17 cellular contexts compared by ENCODE assay signal in genomic region chr11:2769779-2770555, GRCh38.
DNase-seq lines count a peak whose midpoint lies in the region; ATAC-seq, FAIRE-seq and TF ChIP-seq lines count a peak whose summit lies in the region.
"Had no signal": no experiment of that assay in that cellular context is flagged by ENCODE, and none has a peak within 500 bp of the region (broad histone marks: within the 10 kb centered on the region; RNA-seq: fewer than 3 reads in every experiment).

No MANE protein-coding gene starts in this region.

- H3K27ac ChIP-seq in kidney (ENCODE audit: low read depth in 2 of 2, low read length in 2 of 2), result no peak overlapping the region
- H3K27ac ChIP-seq: gastrocnemius medialis had no signal

- H3K4me3 ChIP-seq in kidney (ENCODE audit: low read length in 2 of 2), result no peak overlapping the region
- H3K4me3 ChIP-seq: gastrocnemius medialis, K562 had no signal

- no peaks in the 10 kb centered on the region for H3K9me3 Mint-ChIP-seq in activated T-cell treated with anti-CD3 and anti-CD28 coated beads, Interleukin-2, amount 50 U/mL, for 72 hours
- no peaks in the 10 kb centered on the region for H3K9me3 Mint-ChIP-seq in activated T-cell treated with anti-CD3 and anti-CD28 coated beads, Interleukin-2, amount 50 U/mL, for 4 hours
- H3K9me3 Mint-ChIP-seq: stimulated activated naive CD8-positive, alpha-beta T cell treated with anti-CD3 and anti-CD28 coated beads, Interleukin-15, amount 100 ng/mL, for 72 hours had no signal

- H3K36me3 Mint-ChIP-seq in activated T-cell treated with anti-CD3 and anti-CD28 coated beads, Interleukin-2, amount 50 U/mL, for 72 hours (ENCODE audit: insufficient read depth in 2 of 2), result no peaks in the 10 kb centered on the region
- H3K36me3 Mint-ChIP-seq in activated T-cell treated with anti-CD3 and anti-CD28 coated beads, Interleukin-2, amount 50 U/mL, for 4 hours (ENCODE audit: insufficient read depth), result peaks cover 5% of the 10 kb centered on the region

- no peaks in the 10 kb centered on the region for H3K4me1 ChIP-seq in kidney (ENCODE audit: control insufficient read depth in 1 of 2, insufficient read depth in 1 of 2, low read depth in 1 of 2, low read length in 2 of 2)
- H3K4me1 ChIP-seq: gastrocnemius medialis had no signal

- no peak for ATAC-seq in activated T-cell treated with anti-CD3 and anti-CD28 coated beads, Interleukin-2, amount 50 U/mL, for 72 hours (replicated peaks in 1 of 2)
- ATAC-seq in activated T-cell treated with anti-CD3 and anti-CD28 coated beads, Interleukin-2, amount 50 U/mL, for 4 hours, result no peak
- ATAC-seq in HG03139 (IDR thresholded peaks at IDR 0.05; ENCODE audit: unreplicated experiment), result no peak
- ATAC-seq: gastrocnemius medialis; naive thymus-derived CD4-positive, alpha-beta T cell; stimulated activated naive CD8-positive, alpha-beta T cell treated with anti-CD3 and anti-CD28 coated beads, Interleukin-15, amount 100 ng/mL, for 72 hours had no signal

- no peaks in the 10 kb centered on the region for H3K36me3 ChIP-seq in kidney (ENCODE audit: control insufficient read depth in 1 of 2, insufficient read depth in 2 of 2, low read length in 2 of 2)
- H3K36me3 ChIP-seq: gastrocnemius medialis had no signal

- TF ChIP-seq CTCF in kidney (IDR thresholded peaks at IDR 0.05; ENCODE audit: borderline replicate concordance, extremely low read depth, insufficient read depth), result no peak

- H3K9ac ChIP-seq in kidney (ENCODE audit: low read length in 2 of 2), result no peak overlapping the region

- no peak overlapping the region for H3K4me3 Mint-ChIP-seq in activated T-cell treated with anti-CD3 and anti-CD28 coated beads, Interleukin-2, amount 50 U/mL, for 72 hours
- no peak overlapping the region for H3K4me3 Mint-ChIP-seq in activated T-cell treated with anti-CD3 and anti-CD28 coated beads, Interleukin-2, amount 50 U/mL, for 4 hours
- H3K4me3 Mint-ChIP-seq: naive thymus-derived CD4-positive, alpha-beta T cell; stimulated activated naive CD8-positive, alpha-beta T cell treated with anti-CD3 and anti-CD28 coated beads, Interleukin-15, amount 100 ng/mL, for 72 hours had no signal

- peak; percentile 10 for DNase-seq in activated T-cell treated with anti-CD3 and anti-CD28 coated beads, Interleukin-2, amount 50 U/mL, for 1 hour
- no peak for DNase-seq in activated T-cell treated with anti-CD3 and anti-CD28 coated beads, Interleukin-2, amount 50 U/mL, for 72 hours
- DNase-seq in activated T-cell treated with anti-CD3 and anti-CD28 coated beads, Interleukin-2, amount 50 U/mL, for 4 hours, result peak; percentile 1
- DNase-seq in kidney (peak; percentile 73), AG20443 (ENCODE audit: low spot score) (no peak), NK-92 (lab: John Stamatoyannopoulos, UW; ENCODE audit: unreplicated experiment) (no peak)
- DNase-seq in stimulated activated CD8-positive, alpha-beta memory T cell treated with anti-CD3 and anti-CD28 coated beads, Interleukin-4, amount 100 ng/mL, for 48 hours, result peak; percentile 18
- DNase-seq: gastrocnemius medialis, GF-D8, NCI-H1417, NCI-H446 had no signal

- intact Hi-C loops in kidney (cut with DNase I), result no loop called here

- H3K27me3 Mint-ChIP-seq in activated T-cell treated with anti-CD3 and anti-CD28 coated beads, Interleukin-2, amount 50 U/mL, for 72 hours (ENCODE audit: low read depth), result no peaks in the 10 kb centered on the region
- no peaks in the 10 kb centered on the region for H3K27me3 Mint-ChIP-seq in activated T-cell treated with anti-CD3 and anti-CD28 coated beads, Interleukin-2, amount 50 U/mL, for 4 hours (ENCODE audit: low read depth)
- H3K27me3 Mint-ChIP-seq: stimulated activated naive CD8-positive, alpha-beta T cell treated with anti-CD3 and anti-CD28 coated beads, Interleukin-15, amount 100 ng/mL, for 72 hours had no signal

- no peak for FAIRE-seq in kidney (lab: Jason Lieb, UNC)
- FAIRE-seq: H1, keratinocyte had no signal

- H3K9me3 ChIP-seq in kidney (ENCODE audit: control insufficient read depth in 1 of 2, low read length in 2 of 2), result no peaks in the 10 kb centered on the region
- H3K9me3 ChIP-seq: gastrocnemius medialis had no signal

- no peak overlapping the region for H3K27ac Mint-ChIP-seq in activated T-cell treated with anti-CD3 and anti-CD28 coated beads, Interleukin-2, amount 50 U/mL, for 72 hours
- H3K27ac Mint-ChIP-seq: naive thymus-derived CD4-positive, alpha-beta T cell; stimulated activated naive CD8-positive, alpha-beta T cell treated with anti-CD3 and anti-CD28 coated beads, Interleukin-15, amount 100 ng/mL, for 72 hours had no signal

- peaks cover 19% of the 10 kb centered on the region for H3K4me1 Mint-ChIP-seq in activated T-cell treated with anti-CD3 and anti-CD28 coated beads, Interleukin-2, amount 50 U/mL, for 72 hours (ENCODE audit: low read depth)
- H3K4me1 Mint-ChIP-seq in activated T-cell treated with anti-CD3 and anti-CD28 coated beads, Interleukin-2, amount 50 U/mL, for 4 hours (ENCODE audit: low read depth), result peaks cover 13% of the 10 kb centered on the region

Comparison
In these comparisons a context has a peak if more than half of its experiments do, and no peak if none do; other contexts are left out.
1. DNase-seq: peak in activated T-cell treated with anti-CD3 and anti-CD28 coated beads, Interleukin-2, amount 50 U/mL, for 1 hour (single experiment), activated T-cell treated with anti-CD3 and anti-CD28 coated beads, Interleukin-2, amount 50 U/mL, for 4 hours (single experiment), kidney (single experiment) and stimulated activated CD8-positive, alpha-beta memory T cell treated with anti-CD3 and anti-CD28 coated beads, Interleukin-4, amount 100 ng/mL, for 48 hours (single experiment); none in activated T-cell treated with anti-CD3 and anti-CD28 coated beads, Interleukin-2, amount 50 U/mL, for 72 hours (0 of 2), AG20443 (single experiment) and NK-92 (single experiment).